ENCODE assay signal across 8 cellular contexts in the genomic region with DNA sequence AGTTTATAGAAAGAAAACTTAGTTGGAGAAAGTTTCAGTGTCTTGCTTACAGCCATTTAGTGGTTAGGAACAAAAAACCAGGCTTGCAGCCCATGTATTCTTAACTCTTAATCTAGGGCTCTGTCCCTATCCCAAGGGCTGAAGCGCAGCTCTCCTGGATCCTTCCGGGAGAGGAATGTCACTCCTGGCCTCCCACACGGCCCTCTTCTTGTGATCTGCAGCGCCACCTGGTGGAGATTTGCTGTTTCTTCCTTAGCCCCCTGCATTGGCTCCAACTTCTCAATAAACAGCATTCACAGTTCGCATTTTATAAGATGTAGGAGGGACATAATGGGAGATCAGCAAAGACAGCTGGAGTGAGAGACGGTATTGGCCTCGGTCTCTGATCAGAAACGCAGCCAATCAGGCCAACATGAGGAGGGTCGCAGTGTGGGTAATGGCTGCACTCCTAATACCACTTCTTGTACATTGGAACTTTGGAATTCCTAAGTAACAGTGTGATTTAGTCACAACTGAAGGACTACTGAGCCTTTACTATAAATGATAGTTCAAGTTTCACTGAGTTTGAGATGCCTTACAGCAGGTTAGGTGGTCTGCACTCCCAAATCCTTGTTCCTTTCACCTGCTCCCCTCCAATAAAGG.
DNase-seq lines count a peak whose midpoint lies in the region; ATAC-seq and TF ChIP-seq lines count a peak whose summit lies in the region.

No MANE protein-coding gene starts in this region.

- no peaks in the 10 kb centered on the region for H3K9me3 Mint-ChIP-seq in activated CD8-positive, alpha-beta T cell treated with anti-CD3 and anti-CD28 coated beads for 36 hours

- H3K27ac Mint-ChIP-seq in activated CD8-positive, alpha-beta T cell treated with anti-CD3 and anti-CD28 coated beads for 36 hours, result no peak overlapping the region

- H3K36me3 Mint-ChIP-seq in activated CD8-positive, alpha-beta T cell treated with anti-CD3 and anti-CD28 coated beads for 36 hours (ENCODE audit: low read depth), result no peaks in the 10 kb centered on the region

- no peak overlapping the region for H3K4me3 Mint-ChIP-seq in activated CD8-positive, alpha-beta T cell treated with anti-CD3 and anti-CD28 coated beads for 36 hours

- intact Hi-C loops in activated CD8-positive, alpha-beta T cell treated with anti-CD3 and anti-CD28 coated beads for 36 hours (cut with micrococcal nuclease), result loop anchor here (2.0 to 5.0 kb wide), 2 partner anchors 322 to 504 kb away; no protein-coding TSS in a partner anchor

- POLR2A ChIA-PET in activated CD8-positive, alpha-beta T cell treated with anti-CD3 and anti-CD28 coated beads for 36 hours (lab: Charles Lee), result no interaction called here

- peak; percentile 23 for DNase-seq in NK-92 treated with Interleukin-12 subunit alpha and Interleukin-12 subunit beta, amount 100 ng/mL, for 24 hours (lab: John Stamatoyannopoulos, UW)
- DNase-seq in NK-92 (lab: John Stamatoyannopoulos, UW; ENCODE audit: unreplicated experiment) (no peak), NCI-H345 (lab: John Stamatoyannopoulos, UW) (peak; percentile 65), foreskin keratinocyte (peak in 1 of 2 donors; percentile 33), omental fat pad (ENCODE audit: low spot score) (peak; percentile 59)
- DNase-seq in activated CD8-positive, alpha-beta T cell treated with anti-CD3 and anti-CD28 coated beads for 36 hours, result peak; percentile 66

- ATAC-seq in HG02870 (IDR thresholded peaks at IDR 0.05; ENCODE audit: unreplicated experiment) (peak; percentile 46), foreskin keratinocyte (peak; percentile 77), omental fat pad (ENCODE audit: low FRiP score) (no peak), GM18517 (IDR thresholded peaks at IDR 0.05; ENCODE audit: unreplicated experiment) (no peak)
- ATAC-seq in activated CD8-positive, alpha-beta T cell treated with anti-CD3 and anti-CD28 coated beads for 36 hours, result no peak

- H3K4me1 ChIP-seq in foreskin keratinocyte, result no peaks in the 10 kb centered on the region

- peak; percentile 72 for TF ChIP-seq CTCF in activated CD8-positive, alpha-beta T cell treated with anti-CD3 and anti-CD28 coated beads for 36 hours (IDR thresholded peaks at IDR 0.05)
- TF ChIP-seq CTCF in foreskin keratinocyte (conservative IDR thresholded peaks at IDR 0.05), result peak; percentile 85
- TF ChIP-seq CTCF in omental fat pad (IDR thresholded peaks at IDR 0.05), result peak in 1 of 3 donors; percentile 43

- H3K27ac ChIP-seq in foreskin keratinocyte, result no peak overlapping the region

- no peaks in the 10 kb centered on the region for H3K4me1 Mint-ChIP-seq in activated CD8-positive, alpha-beta T cell treated with anti-CD3 and anti-CD28 coated beads for 36 hours (ENCODE audit: low read depth)

- peaks cover 3% of the 10 kb centered on the region for H3K27me3 Mint-ChIP-seq in activated CD8-positive, alpha-beta T cell treated with anti-CD3 and anti-CD28 coated beads for 36 hours

- peaks cover 9% of the 10 kb centered on the region for H3K27me3 ChIP-seq in foreskin keratinocyte

- CTCF ChIA-PET in activated CD8-positive, alpha-beta T cell treated with anti-CD3 and anti-CD28 coated beads for 36 hours (lab: Charles Lee), result interaction anchor here (0.6 to 1.6 kb wide), 5 partner anchors 115 to 506 kb away, joined by 3 to 8 read pairs (median 3); no protein-coding TSS in a partner anchor

Comparison
In these comparisons a context has a peak if more than half of its experiments do, and no peak if none do; other contexts are left out.
1. ATAC-seq: peak in HG02870 (single experiment) and foreskin keratinocyte (single experiment); none in activated CD8-positive, alpha-beta T cell treated with anti-CD3 and anti-CD28 coated beads for 36 hours (single experiment), omental fat pad (single experiment) and GM18517 (single experiment).